In the genomic region with DNA sequence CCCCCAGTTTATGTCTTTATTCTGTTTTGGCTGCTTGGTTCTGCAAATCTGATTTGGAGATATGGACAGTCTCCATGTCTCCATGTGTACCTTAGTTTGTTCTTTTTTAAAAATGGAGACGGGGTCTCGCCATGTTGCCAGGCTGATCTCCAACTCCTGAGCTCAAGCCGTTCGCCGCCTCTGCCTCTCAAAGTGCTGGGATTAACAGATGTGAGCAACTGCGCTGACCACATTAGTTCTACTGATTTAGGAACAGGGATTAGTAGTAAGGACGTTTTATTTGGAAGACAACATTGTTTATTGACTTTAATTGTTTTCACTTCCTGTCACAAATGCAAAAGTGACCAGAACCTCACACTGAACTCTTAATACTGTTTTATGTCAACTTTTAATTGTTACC, we compare ENCODE assay signal across 18 cellular contexts.
"Had no signal": no experiment of that assay in that cellular context is flagged by ENCODE, and none has a peak within 500 bp of the region (broad histone marks: within the 10 kb centered on the region; RNA-seq: fewer than 3 reads in every experiment).

No MANE protein-coding gene starts in this region.

- ATAC-seq: activated CD4-positive, alpha-beta T cell treated with anti-CD3 and anti-CD28 coated beads for 36 hours; heart right ventricle; left lung; mucosa of descending colon; T-cell had no signal

- H3K27ac ChIP-seq: ascending aorta, heart right ventricle, left lung, skin epidermis, thyroid gland, vagina, VCaP had no signal

- H3K36me3 ChIP-seq: ascending aorta, heart right ventricle, left lung, thyroid gland, vagina had no signal

- DNase-seq: activated CD4-positive, alpha-beta T cell treated with anti-CD3 and anti-CD28 coated beads for 36 hours; activated effector memory CD4-positive, alpha-beta T cell treated with Interleukin-2 at 50 U/mL for 16 hours; activated naive CD8-positive, alpha-beta T cell treated with anti-CD3 and anti-CD28 coated beads, Interleukin-2, amount 10 ng/mL, durations not matched to agents 7 days and 5 days; dorsolateral prefrontal cortex; heart right ventricle; left lung; mucosa of descending colon; retina; T-cell; thyroid gland had no signal

- H3K27me3 Mint-ChIP-seq: activated CD4-positive, alpha-beta T cell treated with anti-CD3 and anti-CD28 coated beads for 36 hours; activated naive CD8-positive, alpha-beta T cell treated with anti-CD3 and anti-CD28 coated beads, Interleukin-2, amount 10 ng/mL, durations not matched to agents 7 days and 5 days; T-cell had no signal

- H3K27ac Mint-ChIP-seq: activated CD4-positive, alpha-beta T cell treated with anti-CD3 and anti-CD28 coated beads for 36 hours; activated naive CD8-positive, alpha-beta T cell treated with anti-CD3 and anti-CD28 coated beads, Interleukin-2, amount 10 ng/mL, durations not matched to agents 7 days and 5 days had no signal

- H3K27me3 ChIP-seq: ascending aorta, dorsolateral prefrontal cortex, heart right ventricle, left lung, thyroid gland, vagina had no signal

- H3K9me3 Mint-ChIP-seq: T-cell had no signal

- H3K4me3 ChIP-seq: ascending aorta, dorsolateral prefrontal cortex, heart right ventricle, left lung, mucosa of descending colon, skin epidermis, thyroid gland, vagina had no signal

- FAIRE-seq: bronchial epithelial cell, endothelial cell of umbilical vein, frontal cortex, keratinocyte had no signal

- H3K9me3 ChIP-seq: ascending aorta, heart right ventricle, left lung, mucosa of descending colon, thyroid gland, vagina had no signal

- H3K4me3 Mint-ChIP-seq: activated CD4-positive, alpha-beta T cell treated with anti-CD3 and anti-CD28 coated beads for 36 hours; activated naive CD8-positive, alpha-beta T cell treated with anti-CD3 and anti-CD28 coated beads, Interleukin-2, amount 10 ng/mL, durations not matched to agents 7 days and 5 days had no signal
